Comparison of ENCODE assay signal across 3 cellular contexts in the genomic region with DNA sequence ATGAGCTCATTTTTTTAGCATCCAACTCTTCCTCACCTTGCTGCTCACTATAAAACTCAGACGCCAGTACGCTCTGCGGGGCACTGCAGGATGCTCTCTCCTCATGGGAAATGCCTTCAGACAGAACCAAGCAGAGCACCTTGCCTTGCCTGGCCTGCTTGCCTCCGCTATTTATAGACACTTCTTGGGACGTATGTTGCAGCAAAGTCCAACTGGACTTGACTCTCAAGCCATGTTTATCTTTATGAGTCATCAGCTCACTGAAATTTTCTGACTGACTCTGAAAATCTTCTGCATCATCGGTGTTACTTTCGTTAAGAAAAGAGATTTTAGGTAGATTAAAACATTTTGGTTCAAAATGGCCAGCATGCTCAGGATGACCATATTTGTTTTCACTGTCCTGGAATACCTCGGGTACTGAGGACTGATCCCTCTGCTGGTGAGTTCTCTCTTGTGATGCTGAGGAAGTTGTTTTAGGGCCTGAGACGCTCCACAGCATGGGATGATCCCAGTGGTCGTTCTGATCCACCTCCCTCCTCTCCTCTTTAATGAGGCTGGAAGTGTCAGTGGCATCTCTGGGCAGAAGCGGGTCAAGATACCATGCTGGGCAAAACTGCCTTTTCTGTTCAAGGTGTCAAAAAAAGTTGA.
TF ChIP-seq lines count a peak whose summit lies in the region.

No MANE protein-coding gene starts in this region.

TF ChIP-seq in A549, 52 proteins besides CTCF, POLR2A, EP300 and RAD21:
- no peak for TF ChIP-seq TP53 (CRISPR knock-in tag; IDR thresholded peaks at IDR 0.05)
- TF ChIP-seq JUNB (IDR thresholded peaks at IDR 0.05), result peak; percentile 71
- 0 out of 3 replicates have a peak, but pooled peaks have one; percentile 9 for TF ChIP-seq SMC3 (IDR thresholded peaks at IDR 0.05)
- TF ChIP-seq FOSL2 (IDR thresholded peaks at IDR 0.05), result peak; percentile 88
- TF ChIP-seq FOSL2 (CRISPR knock-in tag; IDR thresholded peaks at IDR 0.05), result peak; percentile 88

TF ChIP-seq in endothelial cell of umbilical vein, 7 proteins besides CTCF, POLR2A, EP300 and RAD21:
- TF ChIP-seq EZH2 (IDR thresholded peaks at IDR 0.05; ENCODE audit: borderline replicate concordance, low read depth, low read length, severe bottlenecking), result no peak
- no peak for TF ChIP-seq FOS (IDR thresholded peaks at IDR 0.05; ENCODE audit: borderline replicate concordance, insufficient read depth, low read length)
- peak; percentile 21 for TF ChIP-seq JUN (IDR thresholded peaks at IDR 0.05; ENCODE audit: borderline replicate concordance, insufficient read depth, insufficient read length, low read depth)
TF ChIP-seq in endothelial cell of umbilical vein: peak in this region for 1.

TF ChIP-seq in HepG2, 621 proteins besides CTCF, POLR2A, EP300 and RAD21 (continued from another document and continues in another):
- TF ChIP-seq ZFY (CRISPR knock-in tag; IDR thresholded peaks at IDR 0.05) (no peak), NFE2L2 (IDR thresholded peaks at IDR 0.05; ENCODE audit: low read length) (no peak), ASH2L (IDR thresholded peaks at IDR 0.05; ENCODE audit: insufficient read length, low read depth, low read length) (no peak), RCOR2 (CRISPR knock-in tag; IDR thresholded peaks at IDR 0.05) (0 out of 2 replicates have a peak, but pooled peaks have one; percentile 31), FOXK1 (CRISPR knock-in tag; IDR thresholded peaks at IDR 0.05; ENCODE audit: borderline replicate concordance, low read depth) (peak; percentile 53; the same call in 1 of the 2 replicates), ZNF605 (CRISPR knock-in tag; IDR thresholded peaks at IDR 0.05) (peak; percentile 55; the same call in 1 of the 2 replicates), NBN (conservative IDR thresholded peaks at IDR 0.05) (no peak), RELA (CRISPR knock-in tag; IDR thresholded peaks at IDR 0.05) (no peak), ZNF550 (CRISPR knock-in tag; IDR thresholded peaks at IDR 0.05; ENCODE audit: borderline replicate concordance) (no peak), ZNF589 (CRISPR knock-in tag; conservative IDR thresholded peaks at IDR 0.05) (no peak), ZNF180 (CRISPR knock-in tag; IDR thresholded peaks at IDR 0.05; ENCODE audit: borderline replicate concordance, low read depth) (no peak), ZNF501 (CRISPR knock-in tag; IDR thresholded peaks at IDR 0.05) (peak; percentile 66; the same call in 1 of the 2 replicates), ZBTB40 (IDR thresholded peaks at IDR 0.05) (no peak), ZBTB40 (CRISPR knock-in tag; IDR thresholded peaks at IDR 0.05) (no peak), ZNF124 (CRISPR knock-in tag; IDR thresholded peaks at IDR 0.05) (no peak), DPF2 (CRISPR knock-in tag; IDR thresholded peaks at IDR 0.05; ENCODE audit: borderline replicate concordance, low read depth) (no peak), ZBTB43 (CRISPR knock-in tag; conservative IDR thresholded peaks at IDR 0.05) (no peak), ZNF644 (CRISPR knock-in tag; IDR thresholded peaks at IDR 0.05; ENCODE audit: low read depth) (peak; percentile 57; the same call in 1 of the 2 replicates), ZNF607 (CRISPR knock-in tag; IDR thresholded peaks at IDR 0.05; ENCODE audit: borderline replicate concordance) (no peak), ZNF800 (CRISPR knock-in tag; IDR thresholded peaks at IDR 0.05) (no peak), FOXA1 (IDR thresholded peaks at IDR 0.05) (no peak), FOXA1 (CRISPR knock-in tag; IDR thresholded peaks at IDR 0.05) (peak; percentile 83), FOXA3 (CRISPR knock-in tag; IDR thresholded peaks at IDR 0.05) (peak; percentile 96), PHF21A (CRISPR knock-in tag; IDR thresholded peaks at IDR 0.05) (no peak), ZNF296 (CRISPR knock-in tag; conservative IDR thresholded peaks at IDR 0.05) (no peak)
- TF ChIP-seq, protein P1, sequence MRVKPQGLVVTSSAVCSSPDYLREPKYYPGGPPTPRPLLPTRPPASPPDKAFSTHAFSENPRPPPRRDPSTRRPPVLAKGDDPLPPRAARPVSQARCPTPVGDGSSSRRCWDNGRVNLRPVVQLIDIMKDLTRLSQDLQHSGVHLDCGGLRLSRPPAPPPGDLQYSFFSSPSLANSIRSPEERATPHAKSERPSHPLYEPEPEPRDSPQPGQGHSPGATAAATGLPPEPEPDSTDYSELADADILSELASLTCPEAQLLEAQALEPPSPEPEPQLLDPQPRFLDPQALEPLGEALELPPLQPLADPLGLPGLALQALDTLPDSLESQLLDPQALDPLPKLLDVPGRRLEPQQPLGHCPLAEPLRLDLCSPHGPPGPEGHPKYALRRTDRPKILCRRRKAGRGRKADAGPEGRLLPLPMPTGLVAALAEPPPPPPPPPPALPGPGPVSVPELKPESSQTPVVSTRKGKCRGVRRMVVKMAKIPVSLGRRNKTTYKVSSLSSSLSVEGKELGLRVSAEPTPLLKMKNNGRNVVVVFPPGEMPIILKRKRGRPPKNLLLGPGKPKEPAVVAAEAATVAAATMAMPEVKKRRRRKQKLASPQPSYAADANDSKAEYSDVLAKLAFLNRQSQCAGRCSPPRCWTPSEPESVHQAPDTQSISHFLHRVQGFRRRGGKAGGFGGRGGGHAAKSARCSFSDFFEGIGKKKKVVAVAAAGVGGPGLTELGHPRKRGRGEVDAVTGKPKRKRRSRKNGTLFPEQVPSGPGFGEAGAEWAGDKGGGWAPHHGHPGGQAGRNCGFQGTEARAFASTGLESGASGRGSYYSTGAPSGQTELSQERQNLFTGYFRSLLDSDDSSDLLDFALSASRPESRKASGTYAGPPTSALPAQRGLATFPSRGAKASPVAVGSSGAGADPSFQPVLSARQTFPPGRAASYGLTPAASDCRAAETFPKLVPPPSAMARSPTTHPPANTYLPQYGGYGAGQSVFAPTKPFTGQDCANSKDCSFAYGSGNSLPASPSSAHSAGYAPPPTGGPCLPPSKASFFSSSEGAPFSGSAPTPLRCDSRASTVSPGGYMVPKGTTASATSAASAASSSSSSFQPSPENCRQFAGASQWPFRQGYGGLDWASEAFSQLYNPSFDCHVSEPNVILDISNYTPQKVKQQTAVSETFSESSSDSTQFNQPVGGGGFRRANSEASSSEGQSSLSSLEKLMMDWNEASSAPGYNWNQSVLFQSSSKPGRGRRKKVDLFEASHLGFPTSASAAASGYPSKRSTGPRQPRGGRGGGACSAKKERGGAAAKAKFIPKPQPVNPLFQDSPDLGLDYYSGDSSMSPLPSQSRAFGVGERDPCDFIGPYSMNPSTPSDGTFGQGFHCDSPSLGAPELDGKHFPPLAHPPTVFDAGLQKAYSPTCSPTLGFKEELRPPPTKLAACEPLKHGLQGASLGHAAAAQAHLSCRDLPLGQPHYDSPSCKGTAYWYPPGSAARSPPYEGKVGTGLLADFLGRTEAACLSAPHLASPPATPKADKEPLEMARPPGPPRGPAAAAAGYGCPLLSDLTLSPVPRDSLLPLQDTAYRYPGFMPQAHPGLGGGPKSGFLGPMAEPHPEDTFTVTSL (CRISPR knock-in tag; IDR thresholded peaks at IDR 0.05; ENCODE audit: borderline replicate concordance), result peak; percentile 68; the same call in 1 of the 2 replicates
- TF ChIP-seq, protein P2, sequence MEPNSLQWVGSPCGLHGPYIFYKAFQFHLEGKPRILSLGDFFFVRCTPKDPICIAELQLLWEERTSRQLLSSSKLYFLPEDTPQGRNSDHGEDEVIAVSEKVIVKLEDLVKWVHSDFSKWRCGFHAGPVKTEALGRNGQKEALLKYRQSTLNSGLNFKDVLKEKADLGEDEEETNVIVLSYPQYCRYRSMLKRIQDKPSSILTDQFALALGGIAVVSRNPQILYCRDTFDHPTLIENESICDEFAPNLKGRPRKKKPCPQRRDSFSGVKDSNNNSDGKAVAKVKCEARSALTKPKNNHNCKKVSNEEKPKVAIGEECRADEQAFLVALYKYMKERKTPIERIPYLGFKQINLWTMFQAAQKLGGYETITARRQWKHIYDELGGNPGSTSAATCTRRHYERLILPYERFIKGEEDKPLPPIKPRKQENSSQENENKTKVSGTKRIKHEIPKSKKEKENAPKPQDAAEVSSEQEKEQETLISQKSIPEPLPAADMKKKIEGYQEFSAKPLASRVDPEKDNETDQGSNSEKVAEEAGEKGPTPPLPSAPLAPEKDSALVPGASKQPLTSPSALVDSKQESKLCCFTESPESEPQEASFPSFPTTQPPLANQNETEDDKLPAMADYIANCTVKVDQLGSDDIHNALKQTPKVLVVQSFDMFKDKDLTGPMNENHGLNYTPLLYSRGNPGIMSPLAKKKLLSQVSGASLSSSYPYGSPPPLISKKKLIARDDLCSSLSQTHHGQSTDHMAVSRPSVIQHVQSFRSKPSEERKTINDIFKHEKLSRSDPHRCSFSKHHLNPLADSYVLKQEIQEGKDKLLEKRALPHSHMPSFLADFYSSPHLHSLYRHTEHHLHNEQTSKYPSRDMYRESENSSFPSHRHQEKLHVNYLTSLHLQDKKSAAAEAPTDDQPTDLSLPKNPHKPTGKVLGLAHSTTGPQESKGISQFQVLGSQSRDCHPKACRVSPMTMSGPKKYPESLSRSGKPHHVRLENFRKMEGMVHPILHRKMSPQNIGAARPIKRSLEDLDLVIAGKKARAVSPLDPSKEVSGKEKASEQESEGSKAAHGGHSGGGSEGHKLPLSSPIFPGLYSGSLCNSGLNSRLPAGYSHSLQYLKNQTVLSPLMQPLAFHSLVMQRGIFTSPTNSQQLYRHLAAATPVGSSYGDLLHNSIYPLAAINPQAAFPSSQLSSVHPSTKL (CRISPR knock-in tag; IDR thresholded peaks at IDR 0.05), result peak; percentile 79
